ENCODE assay signal across 1 cellular context in the genomic region with DNA sequence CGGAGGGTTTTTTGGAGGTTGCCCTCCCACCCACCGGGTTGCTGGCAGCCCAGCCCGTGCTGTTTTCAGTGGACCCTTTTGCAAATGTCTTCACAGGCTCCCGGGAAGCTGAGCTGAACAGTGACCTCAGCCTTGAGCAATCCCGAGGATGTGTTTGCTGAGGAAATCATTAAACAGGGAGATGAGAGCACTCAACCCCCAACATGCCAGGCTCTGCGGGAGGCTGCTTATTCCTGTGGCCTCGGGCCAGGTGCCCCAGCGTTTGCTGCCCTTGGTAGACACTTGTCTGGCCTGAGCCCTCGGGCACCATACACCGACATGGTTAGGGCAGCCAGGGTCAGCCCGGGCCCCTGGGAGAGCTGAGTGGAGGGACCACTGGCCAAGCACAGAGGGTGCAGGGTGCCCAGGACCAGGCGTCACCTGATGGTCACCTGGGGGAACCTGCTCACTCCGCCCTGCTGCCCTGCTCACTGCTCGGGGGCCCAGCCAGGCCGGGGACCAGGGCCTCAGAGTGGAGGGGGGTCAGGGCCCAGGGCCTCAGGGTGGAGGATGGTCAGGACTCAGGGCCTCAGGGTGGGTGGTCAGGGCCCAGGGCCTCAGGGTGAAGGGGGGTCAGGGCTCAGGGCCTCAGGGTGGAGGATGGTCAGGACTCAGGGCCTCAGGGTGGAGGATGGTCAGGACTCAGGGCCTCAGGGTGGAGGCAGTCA.
TF ChIP-seq lines count a peak whose summit lies in the region.

No MANE protein-coding gene starts in this region.

TF ChIP-seq in HepG2, 621 proteins besides CTCF, POLR2A, EP300 and RAD21 (continued from another document and continues in another):
- TF ChIP-seq, protein P1, sequence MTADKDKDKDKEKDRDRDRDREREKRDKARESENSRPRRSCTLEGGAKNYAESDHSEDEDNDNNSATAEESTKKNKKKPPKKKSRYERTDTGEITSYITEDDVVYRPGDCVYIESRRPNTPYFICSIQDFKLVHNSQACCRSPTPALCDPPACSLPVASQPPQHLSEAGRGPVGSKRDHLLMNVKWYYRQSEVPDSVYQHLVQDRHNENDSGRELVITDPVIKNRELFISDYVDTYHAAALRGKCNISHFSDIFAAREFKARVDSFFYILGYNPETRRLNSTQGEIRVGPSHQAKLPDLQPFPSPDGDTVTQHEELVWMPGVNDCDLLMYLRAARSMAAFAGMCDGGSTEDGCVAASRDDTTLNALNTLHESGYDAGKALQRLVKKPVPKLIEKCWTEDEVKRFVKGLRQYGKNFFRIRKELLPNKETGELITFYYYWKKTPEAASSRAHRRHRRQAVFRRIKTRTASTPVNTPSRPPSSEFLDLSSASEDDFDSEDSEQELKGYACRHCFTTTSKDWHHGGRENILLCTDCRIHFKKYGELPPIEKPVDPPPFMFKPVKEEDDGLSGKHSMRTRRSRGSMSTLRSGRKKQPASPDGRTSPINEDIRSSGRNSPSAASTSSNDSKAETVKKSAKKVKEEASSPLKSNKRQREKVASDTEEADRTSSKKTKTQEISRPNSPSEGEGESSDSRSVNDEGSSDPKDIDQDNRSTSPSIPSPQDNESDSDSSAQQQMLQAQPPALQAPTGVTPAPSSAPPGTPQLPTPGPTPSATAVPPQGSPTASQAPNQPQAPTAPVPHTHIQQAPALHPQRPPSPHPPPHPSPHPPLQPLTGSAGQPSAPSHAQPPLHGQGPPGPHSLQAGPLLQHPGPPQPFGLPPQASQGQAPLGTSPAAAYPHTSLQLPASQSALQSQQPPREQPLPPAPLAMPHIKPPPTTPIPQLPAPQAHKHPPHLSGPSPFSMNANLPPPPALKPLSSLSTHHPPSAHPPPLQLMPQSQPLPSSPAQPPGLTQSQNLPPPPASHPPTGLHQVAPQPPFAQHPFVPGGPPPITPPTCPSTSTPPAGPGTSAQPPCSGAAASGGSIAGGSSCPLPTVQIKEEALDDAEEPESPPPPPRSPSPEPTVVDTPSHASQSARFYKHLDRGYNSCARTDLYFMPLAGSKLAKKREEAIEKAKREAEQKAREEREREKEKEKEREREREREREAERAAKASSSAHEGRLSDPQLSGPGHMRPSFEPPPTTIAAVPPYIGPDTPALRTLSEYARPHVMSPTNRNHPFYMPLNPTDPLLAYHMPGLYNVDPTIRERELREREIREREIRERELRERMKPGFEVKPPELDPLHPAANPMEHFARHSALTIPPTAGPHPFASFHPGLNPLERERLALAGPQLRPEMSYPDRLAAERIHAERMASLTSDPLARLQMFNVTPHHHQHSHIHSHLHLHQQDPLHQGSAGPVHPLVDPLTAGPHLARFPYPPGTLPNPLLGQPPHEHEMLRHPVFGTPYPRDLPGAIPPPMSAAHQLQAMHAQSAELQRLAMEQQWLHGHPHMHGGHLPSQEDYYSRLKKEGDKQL (CRISPR knock-in tag; IDR thresholded peaks at IDR 0.05; ENCODE audit: low read depth) = no peak
- TF ChIP-seq, protein P2, sequence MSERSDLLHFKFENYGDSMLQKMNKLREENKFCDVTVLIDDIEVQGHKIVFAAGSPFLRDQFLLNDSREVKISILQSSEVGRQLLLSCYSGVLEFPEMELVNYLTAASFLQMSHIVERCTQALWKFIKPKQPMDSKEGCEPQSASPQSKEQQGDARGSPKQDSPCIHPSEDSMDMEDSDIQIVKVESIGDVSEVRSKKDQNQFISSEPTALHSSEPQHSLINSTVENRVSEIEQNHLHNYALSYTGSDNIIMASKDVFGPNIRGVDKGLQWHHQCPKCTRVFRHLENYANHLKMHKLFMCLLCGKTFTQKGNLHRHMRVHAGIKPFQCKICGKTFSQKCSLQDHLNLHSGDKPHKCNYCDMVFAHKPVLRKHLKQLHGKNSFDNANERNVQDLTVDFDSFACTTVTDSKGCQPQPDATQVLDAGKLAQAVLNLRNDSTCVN (CRISPR knock-in tag; IDR thresholded peaks at IDR 0.05; ENCODE audit: borderline replicate concordance) = no peak
- TF ChIP-seq GPN1 (CRISPR knock-in tag; IDR thresholded peaks at IDR 0.05; ENCODE audit: borderline replicate concordance) (no peak), EZH2 (conservative IDR thresholded peaks at IDR 0.05; ENCODE audit: low read depth, low read length) (no peak), ZNF496 (CRISPR knock-in tag; IDR thresholded peaks at IDR 0.05; ENCODE audit: insufficient replicate concordance) (no peak), ETV6 (CRISPR knock-in tag; conservative IDR thresholded peaks at IDR 0.05) (peak; percentile 57; the same call in 1 of the 2 replicates), CAMTA2 (CRISPR knock-in tag; IDR thresholded peaks at IDR 0.05; ENCODE audit: borderline replicate concordance) (no peak), ZNF121 (CRISPR knock-in tag; IDR thresholded peaks at IDR 0.05) (no peak), SKI (IDR thresholded peaks at IDR 0.05; ENCODE audit: partially characterized antibody) (no peak), KDM1A (CRISPR knock-in tag; IDR thresholded peaks at IDR 0.05) (no peak), ARHGAP35 (CRISPR knock-in tag; IDR thresholded peaks at IDR 0.05; ENCODE audit: borderline replicate concordance) (peak; percentile 22; the same call in 1 of the 2 replicates), DR1 (CRISPR knock-in tag; IDR thresholded peaks at IDR 0.05) (no peak), SRSF1 (optimal IDR thresholded peaks at IDR 0.05; ENCODE audit: low read depth, low read length) (no peak), PRPF4 (IDR thresholded peaks at IDR 0.05; ENCODE audit: low read depth, low read length, poor library complexity, severe bottlenecking) (no peak), THAP11 (CRISPR knock-in tag; IDR thresholded peaks at IDR 0.05) (no peak; the same call in none of the 2 replicates), KLF6 (CRISPR knock-in tag; IDR thresholded peaks at IDR 0.05) (no peak), TEAD3 (CRISPR knock-in tag; optimal IDR thresholded peaks at IDR 0.05; ENCODE audit: borderline replicate concordance) (peak; percentile 81), SRSF9 (IDR thresholded peaks at IDR 0.05; ENCODE audit: borderline replicate concordance, insufficient read depth, low read depth, low read length, poor library complexity, severe bottlenecking) (no peak), FOXK2 (IDR thresholded peaks at IDR 0.05) (no peak), ZNF792 (CRISPR knock-in tag; IDR thresholded peaks at IDR 0.05) (peak; percentile 68; the same call in 1 of the 2 replicates), ZNF350 (CRISPR knock-in tag; IDR thresholded peaks at IDR 0.05; ENCODE audit: borderline replicate concordance, low read depth) (peak; percentile 75; the same call in 1 of the 2 replicates), RXRA (CRISPR knock-in tag; IDR thresholded peaks at IDR 0.05) (peak; percentile 56), ZNF337 (CRISPR knock-in tag; IDR thresholded peaks at IDR 0.05; ENCODE audit: borderline replicate concordance, low read depth) (no peak), ZNF430 (CRISPR knock-in tag; IDR thresholded peaks at IDR 0.05) (no peak), ZNF343 (CRISPR knock-in tag; IDR thresholded peaks at IDR 0.05) (peak; percentile 76; the same call in 1 of the 2 replicates), ZNF225 (CRISPR knock-in tag; IDR thresholded peaks at IDR 0.05) (peak; percentile 61; the same call in 1 of the 2 replicates), REXO4 (CRISPR knock-in tag; IDR thresholded peaks at IDR 0.05; ENCODE audit: borderline replicate concordance) (no peak), ZSCAN20 (CRISPR knock-in tag; IDR thresholded peaks at IDR 0.05; ENCODE audit: borderline replicate concordance) (no peak), SAFB2 (CRISPR knock-in tag; IDR thresholded peaks at IDR 0.05; ENCODE audit: borderline replicate concordance, low read depth) (no peak), MLLT10 (CRISPR knock-in tag; IDR thresholded peaks at IDR 0.05) (no peak), CREM (IDR thresholded peaks at IDR 0.05) (no peak), CREM (CRISPR knock-in tag; IDR thresholded peaks at IDR 0.05) (no peak), SRSF4 (IDR thresholded peaks at IDR 0.05; ENCODE audit: low read depth, low read length, poor library complexity, severe bottlenecking) (no peak), IKZF1 (IDR thresholded peaks at IDR 0.05) (no peak), PHF20 (CRISPR knock-in tag; IDR thresholded peaks at IDR 0.05) (no peak), ARID2 (CRISPR knock-in tag; IDR thresholded peaks at IDR 0.05; ENCODE audit: borderline replicate concordance) (no peak)
- TF ChIP-seq, protein P3, sequence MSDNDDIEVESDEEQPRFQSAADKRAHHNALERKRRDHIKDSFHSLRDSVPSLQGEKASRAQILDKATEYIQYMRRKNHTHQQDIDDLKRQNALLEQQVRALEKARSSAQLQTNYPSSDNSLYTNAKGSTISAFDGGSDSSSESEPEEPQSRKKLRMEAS (IDR thresholded peaks at IDR 0.05) = peak; percentile 34; the same call in 1 of the 2 replicates
- TF ChIP-seq, protein P4, sequence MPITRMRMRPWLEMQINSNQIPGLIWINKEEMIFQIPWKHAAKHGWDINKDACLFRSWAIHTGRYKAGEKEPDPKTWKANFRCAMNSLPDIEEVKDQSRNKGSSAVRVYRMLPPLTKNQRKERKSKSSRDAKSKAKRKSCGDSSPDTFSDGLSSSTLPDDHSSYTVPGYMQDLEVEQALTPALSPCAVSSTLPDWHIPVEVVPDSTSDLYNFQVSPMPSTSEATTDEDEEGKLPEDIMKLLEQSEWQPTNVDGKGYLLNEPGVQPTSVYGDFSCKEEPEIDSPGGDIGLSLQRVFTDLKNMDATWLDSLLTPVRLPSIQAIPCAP (CRISPR knock-in tag; IDR thresholded peaks at IDR 0.05; ENCODE audit: low read depth) = no peak
- TF ChIP-seq, protein P5, sequence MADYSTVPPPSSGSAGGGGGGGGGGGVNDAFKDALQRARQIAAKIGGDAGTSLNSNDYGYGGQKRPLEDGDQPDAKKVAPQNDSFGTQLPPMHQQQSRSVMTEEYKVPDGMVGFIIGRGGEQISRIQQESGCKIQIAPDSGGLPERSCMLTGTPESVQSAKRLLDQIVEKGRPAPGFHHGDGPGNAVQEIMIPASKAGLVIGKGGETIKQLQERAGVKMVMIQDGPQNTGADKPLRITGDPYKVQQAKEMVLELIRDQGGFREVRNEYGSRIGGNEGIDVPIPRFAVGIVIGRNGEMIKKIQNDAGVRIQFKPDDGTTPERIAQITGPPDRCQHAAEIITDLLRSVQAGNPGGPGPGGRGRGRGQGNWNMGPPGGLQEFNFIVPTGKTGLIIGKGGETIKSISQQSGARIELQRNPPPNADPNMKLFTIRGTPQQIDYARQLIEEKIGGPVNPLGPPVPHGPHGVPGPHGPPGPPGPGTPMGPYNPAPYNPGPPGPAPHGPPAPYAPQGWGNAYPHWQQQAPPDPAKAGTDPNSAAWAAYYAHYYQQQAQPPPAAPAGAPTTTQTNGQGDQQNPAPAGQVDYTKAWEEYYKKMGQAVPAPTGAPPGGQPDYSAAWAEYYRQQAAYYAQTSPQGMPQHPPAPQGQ (CRISPR knock-in tag; IDR thresholded peaks at IDR 0.05; ENCODE audit: borderline replicate concordance) = no peak
- TF ChIP-seq, protein P6, sequence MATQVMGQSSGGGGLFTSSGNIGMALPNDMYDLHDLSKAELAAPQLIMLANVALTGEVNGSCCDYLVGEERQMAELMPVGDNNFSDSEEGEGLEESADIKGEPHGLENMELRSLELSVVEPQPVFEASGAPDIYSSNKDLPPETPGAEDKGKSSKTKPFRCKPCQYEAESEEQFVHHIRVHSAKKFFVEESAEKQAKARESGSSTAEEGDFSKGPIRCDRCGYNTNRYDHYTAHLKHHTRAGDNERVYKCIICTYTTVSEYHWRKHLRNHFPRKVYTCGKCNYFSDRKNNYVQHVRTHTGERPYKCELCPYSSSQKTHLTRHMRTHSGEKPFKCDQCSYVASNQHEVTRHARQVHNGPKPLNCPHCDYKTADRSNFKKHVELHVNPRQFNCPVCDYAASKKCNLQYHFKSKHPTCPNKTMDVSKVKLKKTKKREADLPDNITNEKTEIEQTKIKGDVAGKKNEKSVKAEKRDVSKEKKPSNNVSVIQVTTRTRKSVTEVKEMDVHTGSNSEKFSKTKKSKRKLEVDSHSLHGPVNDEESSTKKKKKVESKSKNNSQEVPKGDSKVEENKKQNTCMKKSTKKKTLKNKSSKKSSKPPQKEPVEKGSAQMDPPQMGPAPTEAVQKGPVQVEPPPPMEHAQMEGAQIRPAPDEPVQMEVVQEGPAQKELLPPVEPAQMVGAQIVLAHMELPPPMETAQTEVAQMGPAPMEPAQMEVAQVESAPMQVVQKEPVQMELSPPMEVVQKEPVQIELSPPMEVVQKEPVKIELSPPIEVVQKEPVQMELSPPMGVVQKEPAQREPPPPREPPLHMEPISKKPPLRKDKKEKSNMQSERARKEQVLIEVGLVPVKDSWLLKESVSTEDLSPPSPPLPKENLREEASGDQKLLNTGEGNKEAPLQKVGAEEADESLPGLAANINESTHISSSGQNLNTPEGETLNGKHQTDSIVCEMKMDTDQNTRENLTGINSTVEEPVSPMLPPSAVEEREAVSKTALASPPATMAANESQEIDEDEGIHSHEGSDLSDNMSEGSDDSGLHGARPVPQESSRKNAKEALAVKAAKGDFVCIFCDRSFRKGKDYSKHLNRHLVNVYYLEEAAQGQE (IDR thresholded peaks at IDR 0.05; ENCODE audit: borderline replicate concordance in 1 of 2, low read depth in 1 of 2, low read length in 2 of 2) = no peak
- TF ChIP-seq, protein P7, sequence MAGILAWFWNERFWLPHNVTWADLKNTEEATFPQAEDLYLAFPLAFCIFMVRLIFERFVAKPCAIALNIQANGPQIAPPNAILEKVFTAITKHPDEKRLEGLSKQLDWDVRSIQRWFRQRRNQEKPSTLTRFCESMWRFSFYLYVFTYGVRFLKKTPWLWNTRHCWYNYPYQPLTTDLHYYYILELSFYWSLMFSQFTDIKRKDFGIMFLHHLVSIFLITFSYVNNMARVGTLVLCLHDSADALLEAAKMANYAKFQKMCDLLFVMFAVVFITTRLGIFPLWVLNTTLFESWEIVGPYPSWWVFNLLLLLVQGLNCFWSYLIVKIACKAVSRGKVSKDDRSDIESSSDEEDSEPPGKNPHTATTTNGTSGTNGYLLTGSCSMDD (CRISPR knock-in tag; IDR thresholded peaks at IDR 0.05) = no peak
- TF ChIP-seq, protein P8, sequence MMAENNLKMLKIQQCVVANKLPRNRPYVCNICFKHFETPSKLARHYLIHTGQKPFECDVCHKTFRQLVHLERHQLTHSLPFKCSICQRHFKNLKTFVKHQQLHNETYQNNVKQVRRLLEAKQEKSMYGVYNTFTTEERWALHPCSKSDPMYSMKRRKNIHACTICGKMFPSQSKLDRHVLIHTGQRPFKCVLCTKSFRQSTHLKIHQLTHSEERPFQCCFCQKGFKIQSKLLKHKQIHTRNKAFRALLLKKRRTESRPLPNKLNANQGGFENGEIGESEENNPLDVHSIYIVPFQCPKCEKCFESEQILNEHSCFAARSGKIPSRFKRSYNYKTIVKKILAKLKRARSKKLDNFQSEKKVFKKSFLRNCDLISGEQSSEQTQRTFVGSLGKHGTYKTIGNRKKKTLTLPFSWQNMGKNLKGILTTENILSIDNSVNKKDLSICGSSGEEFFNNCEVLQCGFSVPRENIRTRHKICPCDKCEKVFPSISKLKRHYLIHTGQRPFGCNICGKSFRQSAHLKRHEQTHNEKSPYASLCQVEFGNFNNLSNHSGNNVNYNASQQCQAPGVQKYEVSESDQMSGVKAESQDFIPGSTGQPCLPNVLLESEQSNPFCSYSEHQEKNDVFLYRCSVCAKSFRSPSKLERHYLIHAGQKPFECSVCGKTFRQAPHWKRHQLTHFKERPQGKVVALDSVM (CRISPR knock-in tag; IDR thresholded peaks at IDR 0.05) = peak; percentile 91
- TF ChIP-seq, protein P9, sequence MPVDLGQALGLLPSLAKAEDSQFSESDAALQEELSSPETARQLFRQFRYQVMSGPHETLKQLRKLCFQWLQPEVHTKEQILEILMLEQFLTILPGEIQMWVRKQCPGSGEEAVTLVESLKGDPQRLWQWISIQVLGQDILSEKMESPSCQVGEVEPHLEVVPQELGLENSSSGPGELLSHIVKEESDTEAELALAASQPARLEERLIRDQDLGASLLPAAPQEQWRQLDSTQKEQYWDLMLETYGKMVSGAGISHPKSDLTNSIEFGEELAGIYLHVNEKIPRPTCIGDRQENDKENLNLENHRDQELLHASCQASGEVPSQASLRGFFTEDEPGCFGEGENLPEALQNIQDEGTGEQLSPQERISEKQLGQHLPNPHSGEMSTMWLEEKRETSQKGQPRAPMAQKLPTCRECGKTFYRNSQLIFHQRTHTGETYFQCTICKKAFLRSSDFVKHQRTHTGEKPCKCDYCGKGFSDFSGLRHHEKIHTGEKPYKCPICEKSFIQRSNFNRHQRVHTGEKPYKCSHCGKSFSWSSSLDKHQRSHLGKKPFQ (CRISPR knock-in tag; IDR thresholded peaks at IDR 0.05; ENCODE audit: insufficient replicate concordance) = no peak
